Comparison of ENCODE assay signal across 17 cellular contexts in the genomic region with DNA sequence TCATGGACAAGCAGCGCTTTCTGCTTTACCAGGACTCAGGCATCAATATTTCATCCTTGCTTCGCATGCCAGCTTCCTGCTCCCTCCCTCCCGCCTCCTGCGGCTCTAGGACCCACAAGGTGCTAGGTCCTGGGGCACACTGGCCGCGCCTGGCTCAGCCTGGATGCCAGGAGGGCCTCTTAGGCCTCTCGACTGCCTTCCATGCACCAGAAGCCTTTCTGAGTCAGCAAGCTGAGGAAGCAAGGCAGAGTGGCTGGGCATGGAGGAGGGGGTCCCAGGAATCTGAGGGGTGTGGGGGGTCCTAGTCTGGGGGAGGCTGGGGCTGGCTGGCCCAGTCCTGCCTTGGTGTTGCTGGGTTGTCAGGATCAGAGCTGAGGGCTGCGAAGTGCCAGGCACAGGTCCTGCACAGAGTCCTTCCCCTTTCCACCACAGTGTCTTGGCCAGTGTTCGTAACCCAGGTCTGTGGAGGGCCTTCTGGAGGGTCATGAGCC.
A peak's percentile ranks its signal among the peaks of the same experiment; 100 is the strongest.
DNase-seq lines count a peak whose midpoint lies in the region; ATAC-seq, FAIRE-seq and TF ChIP-seq lines count a peak whose summit lies in the region.
"Had no signal": no experiment of that assay in that cellular context is flagged by ENCODE, and none has a peak within 500 bp of the region (broad histone marks: within the 10 kb centered on the region; RNA-seq: fewer than 3 reads in every experiment).

No MANE protein-coding gene starts in this region.

- H3K79me2 ChIP-seq in H1 (ENCODE audit: control insufficient read depth in 1 of 2, insufficient read depth in 2 of 2, low read length in 2 of 2), result no peaks in the 10 kb centered on the region

- no peak for FAIRE-seq in H1 (lab: Jason Lieb, UNC)

- no peak overlapping the region for H3K27ac Mint-ChIP-seq in glutamatergic neuron (ENCODE audit: unreplicated experiment)

- ATAC-seq in HG02938 (IDR thresholded peaks at IDR 0.05; ENCODE audit: unreplicated experiment), result no peak

- H3K4me3 ChIP-seq in left ventricle myocardium inferior (no peak overlapping the region), H1 (ENCODE audit: extremely low read depth in 1 of 4, insufficient read depth in 2 of 4, low read depth in 3 of 4, low read length in 4 of 4) (no peak overlapping the region), neuronal stem cell (ENCODE audit: low read length in 2 of 2) (no peak overlapping the region)
- H3K4me3 ChIP-seq: GM23248 had no signal

- H3K9ac ChIP-seq in H1 (replicated peaks in 1 of 4; ENCODE audit: extremely low read depth in 1 of 4, low read depth in 3 of 4, low read length in 3 of 4) (no peak overlapping the region), neuronal stem cell (ENCODE audit: low read depth, low read length, poor library complexity) (no peak overlapping the region)
- H3K9ac ChIP-seq: GM23248 had no signal

- peaks cover 0 to 4% of the 10 kb centered on the region in 2 experiments for H4K20me1 ChIP-seq in H1 (replicated peaks in 1 of 2; ENCODE audit: control insufficient read depth in 1 of 2, insufficient read depth in 2 of 2, low read length in 2 of 2)

- H4K8ac ChIP-seq in H1 (ENCODE audit: extremely low read depth, insufficient read depth, low read length) (no peak overlapping the region), neuronal stem cell (ENCODE audit: low read depth, low read length) (no peak overlapping the region)

- H2BK120ac ChIP-seq in H1 (replicated peaks; ENCODE audit: low read depth, low read length), result no peak overlapping the region
- no peak overlapping the region for H2BK120ac ChIP-seq in neuronal stem cell (ENCODE audit: low read depth, low read length)

- TF ChIP-seq RAD21 in H1 (IDR thresholded peaks at IDR 0.05 in 1 of 2, conservative IDR thresholded peaks at IDR 0.05 in 1 of 2; ENCODE audit: low read depth in 2 of 2, low read length in 2 of 2), result no peak

- no peak overlapping the region for H4K5ac ChIP-seq in H1 (ENCODE audit: insufficient read length, low read depth, low read length)

- H3K27me3 ChIP-seq in left ventricle myocardium inferior (ENCODE audit: low read depth), result peaks cover 63% of the 10 kb centered on the region
- H3K27me3 ChIP-seq in H1 (replicated peaks in 1 of 4; ENCODE audit: control insufficient read depth in 3 of 4, extremely low read depth in 1 of 4, insufficient read depth in 3 of 4, low read length in 3 of 4), result peaks cover 0 to 3% (median 0%) of the 10 kb centered on the region in 4 experiments; a peak in 1 of 7 replicates
- peaks cover 0 to 39% (median 6%) of the 10 kb centered on the region in 3 experiments for H3K27me3 ChIP-seq in neuronal stem cell (ENCODE audit: control insufficient read depth in 3 of 3, insufficient read depth in 3 of 3, low read depth in 1 of 3, low read length in 3 of 3)

- 75% methylated on average over 8 of the region's 9 CpGs; no CpG with 5 or more reads in 1 of the 2 experiments for WGBS in H1 (ENCODE audit: extremely low coverage in 1 of 2, insufficient coverage in 1 of 2, insufficient read length in 1 of 2, insufficient replicate concordance in 2 of 2, low coverage in 1 of 2, low lambda C conversion rate in 2 of 2, missing lambda C conversion rate in 1 of 2), 2 experiments
- WGBS in neuronal stem cell (ENCODE audit: extremely low coverage in 2 of 2, insufficient read length in 2 of 2, insufficient replicate concordance in 1 of 2), 2 donors, result no CpG with 5 or more reads among the region's 9 CpGs

- H3K23ac ChIP-seq in H1 (ENCODE audit: insufficient read length) (no peak overlapping the region), neuronal stem cell (ENCODE audit: low read depth, low read length, poor library complexity) (no peak overlapping the region)

- H3K4me1 ChIP-seq in left ventricle myocardium inferior, result peaks cover 6% of the 10 kb centered on the region
- H3K4me1 ChIP-seq in H1 (replicated peaks in 1 of 4; ENCODE audit: control insufficient read depth in 3 of 4, insufficient read depth in 4 of 4, low read length in 3 of 4), result 0 out of 7 replicates have a peak, but pooled peaks cover 0 to 2% (median 0%) of the 10 kb centered on the region in 4 experiments
- H3K4me1 ChIP-seq in neuronal stem cell (ENCODE audit: control insufficient read depth in 2 of 2, insufficient read depth in 1 of 2, low read depth in 1 of 2, low read length in 2 of 2), result peaks cover 0 to 2% of the 10 kb centered on the region in 2 donors

- no peaks in the 10 kb centered on the region for H3K79me1 ChIP-seq in H1 (ENCODE audit: low read depth, low read length)
- no peaks in the 10 kb centered on the region for H3K79me1 ChIP-seq in neuronal stem cell (ENCODE audit: low read depth, low read length)

- H3K14ac ChIP-seq in H1 (ENCODE audit: insufficient read length) (no peak overlapping the region), neuronal stem cell (ENCODE audit: low read length) (no peak overlapping the region)

- H4K91ac ChIP-seq in H1 (replicated peaks; ENCODE audit: insufficient read length, low read length) (no peak overlapping the region), neuronal stem cell (ENCODE audit: low read depth, low read length, poor library complexity) (no peak overlapping the region)

- no peak overlapping the region for H2AK5ac ChIP-seq in H1 (ENCODE audit: low read depth, low read length)
- H2AK5ac ChIP-seq in neuronal stem cell (ENCODE audit: low read depth, low read length), result peak overlapping the region; percentile 66

- POLR2A ChIA-PET in H1 (lab: Charles Lee; ENCODE audit: partially characterized antibody), result interaction anchor here (1.2 kb wide), 1 partner anchor 158 kb away, joined by 3 read pairs; no protein-coding TSS in a partner anchor

- peak overlapping the region; percentile 20; the same call in 1 of the 2 replicates for H2BK5ac ChIP-seq in H1 (ENCODE audit: low read depth, low read length)
- H2BK5ac ChIP-seq in neuronal stem cell (ENCODE audit: low read length), result no peak overlapping the region

- intact Hi-C loops in cardiac septum (cut with DNase I), result loop anchor here (5.0 kb wide), 1 partner anchor 48 kb away; no protein-coding TSS in a partner anchor
- intact Hi-C loops in left ventricle myocardium inferior (cut with micrococcal nuclease), result loop anchor here (5.0 kb wide), 1 partner anchor 53 kb away; no protein-coding TSS in a partner anchor

- H3K18ac ChIP-seq in H1 (ENCODE audit: extremely low read depth, low read length) (no peak overlapping the region), neuronal stem cell (ENCODE audit: low read length) (no peak overlapping the region)

- no peak overlapping the region for H3K4ac ChIP-seq in H1 (replicated peaks; ENCODE audit: insufficient read length, low read depth, low read length)
- no peak overlapping the region for H3K4ac ChIP-seq in neuronal stem cell (ENCODE audit: low read length)

- H3K36me3 Mint-ChIP-seq in glutamatergic neuron (ENCODE audit: unreplicated experiment), result no peaks in the 10 kb centered on the region
- H3K36me3 Mint-ChIP-seq: CD4-positive, CD25-positive, alpha-beta regulatory T cell had no signal

- H3K9me3 Mint-ChIP-seq in glutamatergic neuron (ENCODE audit: unreplicated experiment), result peaks cover 3% of the 10 kb centered on the region

- H2BK12ac ChIP-seq in H1 (ENCODE audit: low read depth, low read length) (peak overlapping the region; percentile 22; the same call in 1 of the 2 replicates), neuronal stem cell (ENCODE audit: low read length) (no peak overlapping the region)

- H2BK20ac ChIP-seq in H1 (ENCODE audit: low read length), result no peak overlapping the region

- no peaks in the 10 kb centered on the region; the same call in 1 of the 2 replicates for H3K23me2 ChIP-seq in H1 (ENCODE audit: low read depth, low read length)

- H3K36me3 ChIP-seq in left ventricle myocardium inferior (no peaks in the 10 kb centered on the region), H1 (ENCODE audit: control insufficient read depth in 2 of 4, insufficient read depth in 4 of 4, low read length in 3 of 4) (no peaks in the 10 kb centered on the region), neuronal stem cell (replicated peaks in 1 of 2; ENCODE audit: control insufficient read depth in 2 of 2, insufficient read depth in 2 of 2, low read length in 2 of 2) (no peaks in the 10 kb centered on the region)

- H3K27me3 Mint-ChIP-seq in glutamatergic neuron (ENCODE audit: unreplicated experiment), result peaks cover 17% of the 10 kb centered on the region

- DNase-seq in cardiac septum (ENCODE audit: low spot score) (peak; percentile 68), left ventricle myocardium inferior (no peak), H1 (ENCODE audit: low read depth in 1 of 2, low spot score in 2 of 2) (no peak), neuronal stem cell (ENCODE audit: low spot score) (no peak), glutamatergic neuron (no peak), NCI-H2107 (lab: John Stamatoyannopoulos, UW) (no peak)
- DNase-seq: ACHN; AML-193; CD4-positive, CD25-positive, alpha-beta regulatory T cell; DMS53; GM23248; NCI-H187 treated with DMSO at 0.1 percent for 48 hours; NCI-H2171 treated with DMSO at 0.1 percent for 48 hours; NCI-H446 treated with DMSO at 0.1 percent for 48 hours; OCI-M1; RPMI8226 had no signal

- TF ChIP-seq EP300 in H1 (IDR thresholded peaks at IDR 0.05; ENCODE audit: borderline replicate concordance in 1 of 2, low read depth in 2 of 2, low read length in 2 of 2), result no peak

- H3K9me3 ChIP-seq in left ventricle myocardium inferior (replicated peaks), result no peaks in the 10 kb centered on the region
- no peaks in the 10 kb centered on the region for H3K9me3 ChIP-seq in H1 (ENCODE audit: insufficient read depth in 2 of 2, low read depth in 1 of 2, low read length in 1 of 2)
- H3K9me3 ChIP-seq in neuronal stem cell (replicated peaks in 1 of 2; ENCODE audit: control insufficient read depth in 2 of 2, insufficient read depth in 1 of 2, low read depth in 1 of 2, low read length in 2 of 2), result no peaks in the 10 kb centered on the region

- no peak overlapping the region for H3K4me3 Mint-ChIP-seq in glutamatergic neuron (ENCODE audit: unreplicated experiment)

- H2AFZ ChIP-seq in H1 (ENCODE audit: low read length), result no peak overlapping the region
- no peak overlapping the region for H2AFZ ChIP-seq in neuronal stem cell (ENCODE audit: low read length)
- H2AFZ ChIP-seq: GM23248 had no signal

- CTCF ChIA-PET in H1 (lab: Charles Lee; ENCODE audit: partially characterized antibody), result interaction anchor here (1.2 to 9.8 kb wide), 12 partner anchors 7 to 243 kb away, joined by 3 to 160 read pairs (median 5); no protein-coding TSS in a partner anchor

- H3K4me1 Mint-ChIP-seq in glutamatergic neuron (ENCODE audit: low read depth, unreplicated experiment), result peaks cover 16% of the 10 kb centered on the region
- H3K4me1 Mint-ChIP-seq: CD4-positive, CD25-positive, alpha-beta regulatory T cell had no signal

- H3K27ac ChIP-seq in left ventricle myocardium inferior (replicated peaks), result no peak overlapping the region
- H3K27ac ChIP-seq in H1 (ENCODE audit: low read depth, low read length), result no peak overlapping the region
- H3K27ac ChIP-seq in neuronal stem cell (replicated peaks; ENCODE audit: low read length), result no peak overlapping the region
- H3K27ac ChIP-seq: GM23248 had no signal

- H3K56ac ChIP-seq in H1 (replicated peaks; ENCODE audit: insufficient read length, low read depth, low read length), result no peak overlapping the region

- no peak for TF ChIP-seq POLR2A in H1 (IDR thresholded peaks at IDR 0.05; ENCODE audit: control extremely low read depth in 1 of 2, low read depth in 2 of 2, low read length in 2 of 2)

- H2BK15ac ChIP-seq in H1 (ENCODE audit: low read length), result no peak overlapping the region
- H2BK15ac ChIP-seq in neuronal stem cell (ENCODE audit: low read length), result no peak overlapping the region

- TF ChIP-seq CTCF in left ventricle myocardium inferior (IDR thresholded peaks at IDR 0.05; ENCODE audit: borderline replicate concordance) (no peak), H1 (IDR thresholded peaks at IDR 0.05; ENCODE audit: control extremely low read depth in 1 of 3, insufficient read depth in 1 of 3, low read depth in 1 of 3, low read length in 3 of 3) (no peak), glutamatergic neuron (IDR thresholded peaks at IDR 0.05; ENCODE audit: partially characterized antibody, unreplicated experiment) (no peak)

- H3K4me2 ChIP-seq in H1 (ENCODE audit: insufficient read depth in 1 of 2, low read depth in 2 of 2, low read length in 2 of 2) (no peak overlapping the region), neuronal stem cell (ENCODE audit: insufficient read depth, low read length, poor library complexity, severe bottlenecking) (no peak overlapping the region)
